Comparison of ENCODE assay signal across 8 cellular contexts in genomic region chr12:111599459-111600295, GRCh38. TPM values are rescaled to one million over a fixed set of nuclear protein-coding genes. Genes with fewer than 3 reads are reported as not detected.
DNase-seq lines count a peak whose midpoint lies in the region; ATAC-seq and TF ChIP-seq lines count a peak whose summit lies in the region.

No MANE protein-coding gene starts in this region.

- H3K27me3 Mint-ChIP-seq in nephron progenitor cell (ENCODE audit: low read depth, poor library complexity) = peaks cover 4% of the 10 kb centered on the region

- H3K4me3 Mint-ChIP-seq in nephron progenitor cell = peak overlapping the region; percentile 82

- peaks cover 34% of the 10 kb centered on the region for H3K4me1 Mint-ChIP-seq in nephron progenitor cell

- peaks cover 17% of the 10 kb centered on the region for H3K4me1 ChIP-seq in RWPE2 (ENCODE audit: insufficient read depth, poor library complexity, severe bottlenecking)

- peaks cover 7% of the 10 kb centered on the region for H3K36me3 ChIP-seq in RWPE2 (ENCODE audit: low read depth)

- H3K27ac ChIP-seq in RWPE2 (ENCODE audit: poor library complexity, severe bottlenecking) = peak overlapping the region; percentile 87

- peaks cover 11% of the 10 kb centered on the region for H3K9me3 Mint-ChIP-seq in nephron progenitor cell

- H3K36me3 Mint-ChIP-seq in nephron progenitor cell (ENCODE audit: low read depth) = peaks cover 15% of the 10 kb centered on the region

- H3K4me3 ChIP-seq in LNCaP clone FGC (ENCODE audit: low read depth, low read length) = peak overlapping the region; percentile 98
- H3K4me3 ChIP-seq in RWPE2 (ENCODE audit: severe bottlenecking) = peak overlapping the region; percentile 97
- H3K4me3 ChIP-seq in fibroblast of villous mesenchyme (ENCODE audit: low read depth, low read length) = peak overlapping the region; percentile 95

- H3K27me3 ChIP-seq in RWPE2 (ENCODE audit: insufficient read depth, poor library complexity, severe bottlenecking) = no peaks in the 10 kb centered on the region

- H3K27ac Mint-ChIP-seq in nephron progenitor cell = peak overlapping the region; percentile 98

- H3K9me3 ChIP-seq in RWPE2 (ENCODE audit: severe bottlenecking) = no peaks in the 10 kb centered on the region

- DNase-seq in EH (ENCODE audit: low read depth) = peak; percentile 94
- peak; percentile 38 for DNase-seq in GOT3 (lab: John Stamatoyannopoulos, UW)
- peak; percentile 61 for DNase-seq in LNCaP clone FGC (ENCODE audit: low read depth)
- DNase-seq in RWPE2 (ENCODE audit: low spot score) = peak; percentile 89
- peak; percentile 84 for DNase-seq in activated gamma-delta T cell (lab: John Stamatoyannopoulos, UW)
- DNase-seq in fibroblast of villous mesenchyme (ENCODE audit: low read depth) = peak; percentile 96
- peak; percentile 89 for DNase-seq in nephron progenitor cell
- peak; percentile 92 for DNase-seq in stimulated activated naive CD8-positive, alpha-beta T cell treated with anti-CD3 and anti-CD28 coated beads, Interleukin-15, Interleukin-2, amounts not matched to agents 100 U/mL and 50 U/mL, for 24 hours

- TF ChIP-seq CTCF in LNCaP clone FGC (IDR thresholded peaks at IDR 0.05; ENCODE audit: control insufficient read depth, extremely low read depth, insufficient read depth) = no peak
- TF ChIP-seq CTCF in RWPE2 (IDR thresholded peaks at IDR 0.05; ENCODE audit: poor library complexity, severe bottlenecking) = no peak
- TF ChIP-seq CTCF in fibroblast of villous mesenchyme (IDR thresholded peaks at IDR 0.05; ENCODE audit: insufficient read depth, low read depth, low read length) = no peak
- TF ChIP-seq CTCF in nephron progenitor cell (IDR thresholded peaks at IDR 0.05) = no peak

- peak; percentile 62 for ATAC-seq in RWPE2 (ENCODE audit: low read depth)
- peak; percentile 93 for ATAC-seq in stimulated activated naive CD8-positive, alpha-beta T cell treated with anti-CD3 and anti-CD28 coated beads, Interleukin-15, Interleukin-2, amounts not matched to agents 100 U/mL and 50 U/mL, for 24 hours

RNA-seq across cellular contexts. Expression of gene ATXN2, which starts 0.6 kb away (rescaled TPM):
- 48.3 and 71.7 TPM in 2 replicates for total RNA-seq in fibroblast of villous mesenchyme

Comparison
In these comparisons a context has a peak if more than half of its experiments do, and no peak if none do; other contexts are left out.
1. Peak in every context shown above with its lines: DNase-seq, ATAC-seq, H3K4me3 ChIP-seq and H3K27ac ChIP-seq.
2. DNase-seq: peak in every context shown above with its lines; median percentile 96 in fibroblast of villous mesenchyme; 94 in EH; 92 in stimulated activated naive CD8-positive, alpha-beta T cell treated with anti-CD3 and anti-CD28 coated beads, Interleukin-15, Interleukin-2, amounts not matched to agents 100 U/mL and 50 U/mL, for 24 hours; 89 in RWPE2; 89 in nephron progenitor cell; 84 in activated gamma-delta T cell; 61 in LNCaP clone FGC; 38 in GOT3.